ENCODE assay signal across 4 cellular contexts in the genomic region with DNA sequence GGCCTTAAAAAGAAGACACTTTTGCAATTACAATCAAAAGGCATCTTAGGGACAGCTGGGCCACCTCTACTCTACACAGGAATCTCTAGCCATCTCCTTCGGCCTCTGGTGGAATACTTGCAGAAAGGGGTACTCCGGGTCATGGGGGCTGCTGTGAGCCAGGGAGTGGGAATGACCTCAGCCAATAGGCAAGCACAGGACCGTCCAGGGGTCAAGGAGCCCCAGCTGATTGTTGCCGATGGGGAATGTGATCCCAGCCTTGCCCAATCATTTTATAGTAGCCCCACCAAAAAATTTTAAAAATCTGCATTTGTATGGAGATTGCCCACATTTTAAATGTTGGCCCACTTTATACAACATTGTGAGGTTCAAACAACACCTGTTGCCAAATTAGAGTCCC. TPM values are rescaled to one million over a fixed set of nuclear protein-coding genes. Genes with fewer than 3 reads are reported as not detected.
"Had no signal": no experiment of that assay in that cellular context is flagged by ENCODE, and none has a peak within 500 bp of the region (broad histone marks: within the 10 kb centered on the region; RNA-seq: fewer than 3 reads in every experiment).

No MANE protein-coding gene starts in this region.

- ATAC-seq: GM12878 had no signal

- H3K4me3 ChIP-seq: GM12878 had no signal

- DNase-seq: GDM1, GF-D8 had no signal

RNA-seq across cellular contexts. Expression of a gene that starts 16.9 kb away (rescaled TPM):
- total RNA-seq: G401, GM12878 had no signal

RNA-seq across cellular contexts. Expression of a gene that starts 26.9 kb away (rescaled TPM):
- total RNA-seq: G401, GM12878 had no signal
